17 cellular contexts compared by ENCODE assay signal in genomic region chr2:7452110-7452851, GRCh38.
DNase-seq lines count a peak whose midpoint lies in the region; ATAC-seq and TF ChIP-seq lines count a peak whose summit lies in the region.
"Had no signal": no experiment of that assay in that cellular context is flagged by ENCODE, and none has a peak within 500 bp of the region (broad histone marks: within the 10 kb centered on the region; RNA-seq: fewer than 3 reads in every experiment).

No MANE protein-coding gene starts in this region.

- WGBS in thymus, result 90% methylated on average over 12 of the region's 12 CpGs
- WGBS in hepatocyte (ENCODE audit: low lambda C conversion rate, missing lambda C conversion rate), result 71% methylated on average over 12 of the region's 12 CpGs

- H2AFZ ChIP-seq in hepatocyte, result no peak overlapping the region

- H3K27ac ChIP-seq in thymus (ENCODE audit: low read depth) (peak overlapping the region; percentile 77), hepatocyte (no peak overlapping the region)
- H3K27ac ChIP-seq: breast epithelium, epithelial cell of prostate, foreskin keratinocyte had no signal

- TF ChIP-seq CTCF in hepatocyte (IDR thresholded peaks at IDR 0.05; ENCODE audit: poor library complexity), result no peak

- no peaks in the 10 kb centered on the region for H3K9me3 Mint-ChIP-seq in activated naive CD4-positive, alpha-beta T cell treated with anti-CD3 and anti-CD28 coated beads, Interleukin-2, amount 50 U/mL, for 24 hours
- peaks cover 1 to 2% of the 10 kb centered on the region in 2 donors for H3K9me3 Mint-ChIP-seq in activated T-cell treated with anti-CD3 and anti-CD28 coated beads, Interleukin-2, amount 50 U/mL, for 72 hours
- H3K9me3 Mint-ChIP-seq: CD14-positive monocyte had no signal

- H3K9me3 ChIP-seq in thymus (ENCODE audit: control insufficient read depth) (no peaks in the 10 kb centered on the region), hepatocyte (ENCODE audit: low read depth) (no peaks in the 10 kb centered on the region)
- H3K9me3 ChIP-seq: breast epithelium had no signal

- no peaks in the 10 kb centered on the region for H3K27me3 ChIP-seq in thymus (ENCODE audit: control insufficient read depth, insufficient read depth)
- no peaks in the 10 kb centered on the region for H3K27me3 ChIP-seq in hepatocyte
- H3K27me3 ChIP-seq: breast epithelium, foreskin keratinocyte had no signal

- peak; percentile 9 to 26 for ATAC-seq in activated T-cell treated with anti-CD3 and anti-CD28 coated beads, Interleukin-2, amount 50 U/mL, for 72 hours (replicated peaks in 1 of 2)
- ATAC-seq: foreskin keratinocyte had no signal

- peak overlapping the region; percentile 76 for H3K27ac Mint-ChIP-seq in activated naive CD4-positive, alpha-beta T cell treated with anti-CD3 and anti-CD28 coated beads, Interleukin-2, amount 50 U/mL, for 24 hours
- H3K27ac Mint-ChIP-seq in activated T-cell treated with anti-CD3 and anti-CD28 coated beads, Interleukin-2, amount 50 U/mL, for 72 hours, result peak overlapping the region; percentile 99
- H3K27ac Mint-ChIP-seq: CD14-positive monocyte, H9 had no signal

- no peak for DNase-seq in activated naive CD4-positive, alpha-beta T cell treated with anti-CD3 and anti-CD28 coated beads, Interleukin-2, amount 50 U/mL, for 16 hours
- DNase-seq in activated T-cell treated with anti-CD3 and anti-CD28 coated beads, Interleukin-2, amount 50 U/mL, for 72 hours, result no peak
- DNase-seq in islet precursor cell (peak; percentile 68), DMS79 (lab: John Stamatoyannopoulos, UW) (no peak), cerebellar cortex (ENCODE audit: low spot score) (no peak), hepatocyte (ENCODE audit: low spot score) (no peak)
- DNase-seq: DMS53; foreskin keratinocyte; H9; mammary epithelial cell; NCI-H526 treated with DMSO at 0.1 percent for 48 hours; stimulated activated CD8-positive, alpha-beta memory T cell treated with anti-CD3 and anti-CD28 coated beads, Interleukin-4, amount 100 ng/mL, for 48 hours had no signal

- no peak overlapping the region for H3K4me3 ChIP-seq in thymus (ENCODE audit: low read length)
- H3K4me3 ChIP-seq in hepatocyte, result no peak overlapping the region
- H3K4me3 ChIP-seq: breast epithelium had no signal

- no peaks in the 10 kb centered on the region for H3K27me3 Mint-ChIP-seq in activated naive CD4-positive, alpha-beta T cell treated with anti-CD3 and anti-CD28 coated beads, Interleukin-2, amount 50 U/mL, for 24 hours
- no peaks in the 10 kb centered on the region for H3K27me3 Mint-ChIP-seq in activated T-cell treated with anti-CD3 and anti-CD28 coated beads, Interleukin-2, amount 50 U/mL, for 72 hours (ENCODE audit: low read depth)

- peaks cover 74% of the 10 kb centered on the region for H3K4me1 Mint-ChIP-seq in activated naive CD4-positive, alpha-beta T cell treated with anti-CD3 and anti-CD28 coated beads, Interleukin-2, amount 50 U/mL, for 24 hours
- peaks cover 91% of the 10 kb centered on the region for H3K4me1 Mint-ChIP-seq in activated T-cell treated with anti-CD3 and anti-CD28 coated beads, Interleukin-2, amount 50 U/mL, for 72 hours (ENCODE audit: low read depth)

- H3K36me3 Mint-ChIP-seq in activated naive CD4-positive, alpha-beta T cell treated with anti-CD3 and anti-CD28 coated beads, Interleukin-2, amount 50 U/mL, for 24 hours, result no peaks in the 10 kb centered on the region
- peaks cover 2 to 17% of the 10 kb centered on the region in 2 donors for H3K36me3 Mint-ChIP-seq in activated T-cell treated with anti-CD3 and anti-CD28 coated beads, Interleukin-2, amount 50 U/mL, for 72 hours (ENCODE audit: insufficient read depth in 2 of 2)
- H3K36me3 Mint-ChIP-seq: CD14-positive monocyte had no signal

- H3K36me3 ChIP-seq in thymus (ENCODE audit: control insufficient read depth, insufficient read depth) (no peaks in the 10 kb centered on the region), hepatocyte (replicated peaks; ENCODE audit: insufficient read depth, low read depth) (no peaks in the 10 kb centered on the region)
- H3K36me3 ChIP-seq: breast epithelium had no signal

- H3K4me2 ChIP-seq in hepatocyte, result no peak overlapping the region

- H4K20me1 ChIP-seq in hepatocyte (ENCODE audit: insufficient read depth, poor library complexity, severe bottlenecking), result no peaks in the 10 kb centered on the region

- H3K9me2 ChIP-seq in hepatocyte (replicated peaks; ENCODE audit: insufficient read depth), result no peaks in the 10 kb centered on the region

- H3K4me1 ChIP-seq in thymus (ENCODE audit: control insufficient read depth, insufficient read depth, low read length), result peaks cover 19% of the 10 kb centered on the region
- no peaks in the 10 kb centered on the region for H3K4me1 ChIP-seq in hepatocyte (ENCODE audit: insufficient read depth)
- H3K4me1 ChIP-seq: breast epithelium, foreskin keratinocyte had no signal

- peak overlapping the region; percentile 40 for H3K4me3 Mint-ChIP-seq in activated naive CD4-positive, alpha-beta T cell treated with anti-CD3 and anti-CD28 coated beads, Interleukin-2, amount 50 U/mL, for 24 hours
- peak overlapping the region; percentile 72 to 75 for H3K4me3 Mint-ChIP-seq in activated T-cell treated with anti-CD3 and anti-CD28 coated beads, Interleukin-2, amount 50 U/mL, for 72 hours
- H3K4me3 Mint-ChIP-seq: CD14-positive monocyte, H9 had no signal

- H3K79me2 ChIP-seq in hepatocyte, result no peaks in the 10 kb centered on the region
